25 cellular contexts compared by ENCODE assay signal in genomic region chr1:20194224-20194623, GRCh38. TPM values are rescaled to one million over a fixed set of nuclear protein-coding genes. Genes with fewer than 3 reads are reported as not detected.
DNase-seq lines count a peak whose midpoint lies in the region; ATAC-seq and TF ChIP-seq lines count a peak whose summit lies in the region.
"Had no signal": no experiment of that assay in that cellular context is flagged by ENCODE, and none has a peak within 500 bp of the region (broad histone marks: within the 10 kb centered on the region; RNA-seq: fewer than 3 reads in every experiment).

No MANE protein-coding gene starts in this region.

- H3K4me2 ChIP-seq in mammary epithelial cell (ENCODE audit: insufficient read depth, low read depth, low read length) = no peak overlapping the region

- TF ChIP-seq EP300 in transverse colon (IDR thresholded peaks at IDR 0.05; ENCODE audit: low read depth) = no peak

- peaks cover 13% of the 10 kb centered on the region for H3K4me1 Mint-ChIP-seq in nephron progenitor cell

- H3K36me3 ChIP-seq in mammary epithelial cell (ENCODE audit: insufficient read depth, low read length) (no peaks in the 10 kb centered on the region), mucosa of descending colon (ENCODE audit: low read depth) (no peaks in the 10 kb centered on the region), transverse colon (no peaks in the 10 kb centered on the region)
- H3K36me3 ChIP-seq: spleen, thoracic aorta had no signal

- TF ChIP-seq POLR2A in transverse colon (IDR thresholded peaks at IDR 0.05) (no peak), erythroblast (IDR thresholded peaks at IDR 0.05; ENCODE audit: low read length) (no peak)

- CTCF ChIA-PET in mammary epithelial cell (lab: Charles Lee; ENCODE audit: low non-redundant PET) = no interaction called here

- no peaks in the 10 kb centered on the region for H3K36me3 Mint-ChIP-seq in nephron progenitor cell (ENCODE audit: low read depth)
- H3K36me3 Mint-ChIP-seq: CD4-positive, CD25-positive, alpha-beta regulatory T cell; stimulated activated naive B cell treated with anti-CD40 and anti-IgM and Interleukin-4, amounts not matched to agents 10 μg/mL and 1 μg/mL and 100 μg/mL, for 72 hours had no signal

- BruUV-seq in mammary epithelial cell (replicated peaks; lab: Mats Ljungman, UMichigan) = no TSS peak

- in situ Hi-C loops in mammary epithelial cell (cut with MboI; ENCODE audit: low sequenced_read_pairs in 2 of 2) = no loop called here
- in situ Hi-C loops in transverse colon (cut with MboI; ENCODE audit: low pct_ligation_motif_present in 1 of 4, low pct_unique_long_range_greater_than_20kb in 1 of 4, low sequenced_read_pairs in 3 of 4) = no loop called here

- H4K20me1 ChIP-seq in mammary epithelial cell (ENCODE audit: insufficient read depth, low read length) = no peaks in the 10 kb centered on the region

- DNase-seq in NCI-H1694 (lab: John Stamatoyannopoulos, UW) = peak; percentile 83
- DNase-seq in mammary epithelial cell = peak; percentile 88
- no peak for DNase-seq in mucosa of descending colon
- no peak for DNase-seq in transverse colon
- no peak for DNase-seq in iPS-NIHi7 (ENCODE audit: extremely low spot score)
- DNase-seq in erythroblast (lab: John Stamatoyannopoulos, UW) = no peak
- no peak for DNase-seq in nephron progenitor cell
- DNase-seq: activated CD4-positive, alpha-beta T cell treated with anti-CD3 and anti-CD28 coated beads for 4 hours; activated naive CD4-positive, alpha-beta T cell treated with anti-CD3 and anti-CD28 coated beads for 36 hours; activated T-cell treated with anti-CD3 and anti-CD28 coated beads, Interleukin-2, amount 50 U/mL, for 48 hours; CD4-positive, CD25-positive, alpha-beta regulatory T cell; cortex of kidney; glutamatergic neuron; IMR-90; NCI-H1105 treated with DMSO at 0.1 percent for 48 hours; NCI-H2107; NCI-H524 treated with DMSO at 0.1 percent for 48 hours; spleen; stimulated activated CD4-positive, alpha-beta T cell treated with anti-CD3 and anti-CD28 coated beads, Interleukin-2, amount 100 ng/mL, for 48 hours; stimulated activated naive B cell treated with anti-CD40 and anti-IgM and Interleukin-4, amounts not matched to agents 10 μg/mL and 1 μg/mL and 100 μg/mL, for 72 hours; T-helper 17 cell had no signal

- H3K27me3 ChIP-seq in mammary epithelial cell (ENCODE audit: insufficient read depth, low read length) = no peaks in the 10 kb centered on the region
- no peaks in the 10 kb centered on the region for H3K27me3 ChIP-seq in transverse colon

- no peaks in the 10 kb centered on the region for H3K9me3 Mint-ChIP-seq in nephron progenitor cell
- H3K9me3 Mint-ChIP-seq: activated naive CD4-positive, alpha-beta T cell treated with anti-CD3 and anti-CD28 coated beads for 36 hours; CD4-positive, CD25-positive, alpha-beta regulatory T cell; stimulated activated naive B cell treated with anti-CD40 and anti-IgM and Interleukin-4, amounts not matched to agents 10 μg/mL and 1 μg/mL and 100 μg/mL, for 72 hours had no signal

- 6% methylated on average over 2 of the region's 2 CpGs for WGBS in mammary epithelial cell (ENCODE audit: low coverage, missing lambda C conversion rate)
- WGBS in transverse colon (ENCODE audit: low coverage in 1 of 2), 2 donors = 62 to 80% methylated on average over 1 to 2 of the region's 2 CpGs

- peaks cover 17% of the 10 kb centered on the region for H3K27me3 Mint-ChIP-seq in nephron progenitor cell (ENCODE audit: low read depth, poor library complexity)

- no peaks in the 10 kb centered on the region for H3K9me3 ChIP-seq in mammary epithelial cell (replicated peaks; ENCODE audit: insufficient read depth, low read length)
- no peaks in the 10 kb centered on the region for H3K9me3 ChIP-seq in mucosa of descending colon
- H3K9me3 ChIP-seq in transverse colon = no peaks in the 10 kb centered on the region
- H3K9me3 ChIP-seq: spleen, thoracic aorta had no signal

- no peak overlapping the region for H3K27ac Mint-ChIP-seq in nephron progenitor cell
- H3K27ac Mint-ChIP-seq: activated naive CD4-positive, alpha-beta T cell treated with anti-CD3 and anti-CD28 coated beads for 36 hours; CD4-positive, CD25-positive, alpha-beta regulatory T cell; stimulated activated naive B cell treated with anti-CD40 and anti-IgM and Interleukin-4, amounts not matched to agents 10 μg/mL and 1 μg/mL and 100 μg/mL, for 72 hours had no signal

- H3K4me1 ChIP-seq in mammary epithelial cell (ENCODE audit: insufficient read depth, low read length) (peaks cover 46% of the 10 kb centered on the region), mucosa of descending colon (ENCODE audit: low read depth) (peaks cover 8% of the 10 kb centered on the region), transverse colon (peaks cover 0 to 21% (median 14%) of the 10 kb centered on the region in 4 donors)

- H3K4me3 ChIP-seq in mammary epithelial cell (replicated peaks in 1 of 3; ENCODE audit: insufficient read depth in 1 of 3, low read depth in 2 of 3, low read length in 3 of 3) = no peak overlapping the region
- no peak overlapping the region for H3K4me3 ChIP-seq in mucosa of descending colon
- no peak overlapping the region for H3K4me3 ChIP-seq in transverse colon
- H3K4me3 ChIP-seq: SK-N-MC, spleen, thoracic aorta had no signal

- peak; percentile 63 for ATAC-seq in mucosa of descending colon
- ATAC-seq: stimulated activated naive B cell treated with anti-CD40 and anti-IgM and Interleukin-4, amounts not matched to agents 10 μg/mL and 1 μg/mL and 100 μg/mL, for 72 hours; T-helper 17 cell had no signal

- intact Hi-C loops in mammary epithelial cell (cut with micrococcal nuclease) (loop anchor here (2.0 kb wide), 1 partner anchor 27 kb away; no protein-coding TSS in a partner anchor), mucosa of descending colon (cut with DNase I, micrococcal nuclease) (no loop called here), transverse colon (cut with DNase I; ENCODE audit: low total_unique reads) (no loop called here)

- H3K79me2 ChIP-seq in mammary epithelial cell (ENCODE audit: insufficient read depth, low read length) = no peaks in the 10 kb centered on the region

- no peak overlapping the region for H3K9ac ChIP-seq in mammary epithelial cell (ENCODE audit: insufficient read depth, low read length)

- peak overlapping the region; percentile 24 for H3K27ac ChIP-seq in mammary epithelial cell (ENCODE audit: insufficient read depth, low read depth, low read length)
- H3K27ac ChIP-seq in transverse colon = peak overlapping the region; percentile 30 to 65 (median 46)
- H3K27ac ChIP-seq: SK-N-MC, spleen, thoracic aorta had no signal

- dilution Hi-C loops in mammary epithelial cell (cut with HindIII; ENCODE audit: low sequenced_read_pairs) = loop anchor here (5.0 kb wide), 1 partner anchor 82 kb away; no protein-coding TSS in a partner anchor

- H3K4me3 Mint-ChIP-seq in nephron progenitor cell = no peak overlapping the region
- H3K4me3 Mint-ChIP-seq: activated naive CD4-positive, alpha-beta T cell treated with anti-CD3 and anti-CD28 coated beads for 36 hours; CD4-positive, CD25-positive, alpha-beta regulatory T cell; stimulated activated naive B cell treated with anti-CD40 and anti-IgM and Interleukin-4, amounts not matched to agents 10 μg/mL and 1 μg/mL and 100 μg/mL, for 72 hours; T-helper 17 cell had no signal

- no peak overlapping the region for H2AFZ ChIP-seq in mammary epithelial cell (ENCODE audit: low read depth, low read length)

- TF ChIP-seq CTCF in mammary epithelial cell (conservative IDR thresholded peaks at IDR 0.05 in 1 of 2, IDR thresholded peaks at IDR 0.05 in 1 of 2; ENCODE audit: extremely low read depth in 1 of 2, insufficient read depth in 1 of 2, low read depth in 1 of 2, low read length in 2 of 2) = no peak
- TF ChIP-seq CTCF in mucosa of descending colon (IDR thresholded peaks at IDR 0.05) = no peak
- no peak for TF ChIP-seq CTCF in transverse colon (IDR thresholded peaks at IDR 0.05)
- no peak for TF ChIP-seq CTCF in nephron progenitor cell (IDR thresholded peaks at IDR 0.05)

RNA-seq across cellular contexts. Expression of gene PLA2G2C, which starts 7.9 kb away (rescaled TPM):
- not detected for total RNA-seq in mammary epithelial cell
- polyA plus RNA-seq in mammary epithelial cell = not detected
- polyA minus RNA-seq in mammary epithelial cell = not detected
- total RNA-seq in mucosa of descending colon = 1 to 10 TPM in 1 of 3 donors, under 1 TPM in 1, not detected in 1; 0.55 to 2.1 TPM
- total RNA-seq in transverse colon = 1 to 10 TPM in 1 of 4 donors, under 1 TPM in 2, not detected in 1; 0.14 to 4.1 (median 0.16) TPM
- total RNA-seq: CD4-positive, CD25-positive, alpha-beta regulatory T cell; fibroblast of lung; IMR-90; lung microvascular endothelial cell; thoracic aorta had no signal
- polyA plus RNA-seq: CD4-positive, CD25-positive, alpha-beta regulatory T cell; fibroblast of lung; IMR-90; spleen had no signal

RNA-seq across cellular contexts. Expression of gene UBXN10, which starts 8.3 kb away (rescaled TPM):
- 1 to 10 TPM in 1 of 2 donors, under 1 TPM in 1; 0.14 to 3.0 TPM for total RNA-seq in mammary epithelial cell
- polyA plus RNA-seq in mammary epithelial cell = not detected
- not detected for polyA minus RNA-seq in mammary epithelial cell
- 10 to 100 TPM in 1 of 3 donors, 1 to 10 TPM in 2; 5.8 to 15.5 (median 5.8) TPM for total RNA-seq in mucosa of descending colon
- 10 to 100 TPM in 1 of 4 donors, 1 to 10 TPM in 3; 4.3 to 15.3 (median 5.8) TPM for total RNA-seq in transverse colon
- total RNA-seq: IMR-90, lung microvascular endothelial cell had no signal
- polyA plus RNA-seq: fibroblast of lung, IMR-90 had no signal

RNA-seq across cellular contexts. Expression of gene PLA2G2F, which starts 55.1 kb away (rescaled TPM):
- total RNA-seq in mammary epithelial cell = not detected
- polyA plus RNA-seq in mammary epithelial cell = 0.05 TPM
- polyA minus RNA-seq in mammary epithelial cell = not detected
- total RNA-seq in mucosa of descending colon = under 1 TPM in 2 of 3 donors, not detected in 1; 0.12 to 0.80 TPM
- total RNA-seq in transverse colon = under 1 TPM in 1 of 4 donors, not detected in 3; 0.32 TPM
- total RNA-seq: activated naive CD4-positive, alpha-beta T cell treated with anti-CD3 and anti-CD28 coated beads for 36 hours; CD4-positive, CD25-positive, alpha-beta regulatory T cell; fibroblast of lung; IMR-90; lung microvascular endothelial cell; spleen; T-helper 17 cell; thoracic aorta had no signal
- polyA plus RNA-seq: CD4-positive, CD25-positive, alpha-beta regulatory T cell; fibroblast of lung; IMR-90; spleen had no signal

Comparison
In these comparisons a context has a peak if more than half of its experiments do, and no peak if none do; other contexts are left out.
1. DNase-seq: peak in NCI-H1694 (single experiment) and mammary epithelial cell (single experiment); none in mucosa of descending colon (0 of 3), transverse colon (single experiment), iPS-NIHi7 (single experiment), erythroblast (0 of 2) and nephron progenitor cell (single experiment).